In genomic region chr3:7960601-7961000, GRCh38 we compare ENCODE assay signal across 24 cellular contexts.
"Had no signal": no experiment of that assay in that cellular context is flagged by ENCODE, and none has a peak within 500 bp of the region (broad histone marks: within the 10 kb centered on the region; RNA-seq: fewer than 3 reads in every experiment).

No MANE protein-coding gene starts in this region.

- H3K9me3 Mint-ChIP-seq: endodermal cell had no signal

- DNase-seq: colonic mucosa; cortex of kidney; dermis blood vessel endothelial cell; dorsolateral prefrontal cortex; effector CD4-positive, alpha-beta T cell; effector CD8-positive, alpha-beta T cell; effector memory CD4-positive, alpha-beta T cell; effector memory CD8-positive, alpha-beta T cell; endodermal cell; erythroblast; esophagus squamous epithelium; foreskin fibroblast; foreskin keratinocyte; foreskin melanocyte; gastrocnemius medialis; glutamatergic neuron; heart left ventricle; heart right ventricle had no signal

- H3K4me3 ChIP-seq: colonic mucosa, coronary artery, dorsolateral prefrontal cortex, esophagus muscularis mucosa, esophagus squamous epithelium, gastrocnemius medialis, gastroesophageal sphincter, heart left ventricle, heart right ventricle had no signal

- H3K27ac Mint-ChIP-seq: dendritic cell treated with granulocyte-macrophage colony-stimulating factor and Interleukin-4, amounts not matched to agents 40 ng/mL and 50 ng/mL, for 4 days; effector memory CD8-positive, alpha-beta T cell; endodermal cell had no signal

- H3K9me3 ChIP-seq: colonic mucosa, esophagus muscularis mucosa, esophagus squamous epithelium, gastrocnemius medialis, gastroesophageal sphincter, heart right ventricle had no signal

- H3K4me1 ChIP-seq: colonic mucosa, esophagus squamous epithelium, foreskin keratinocyte, gastrocnemius medialis, heart right ventricle had no signal

- H3K36me3 ChIP-seq: colonic mucosa, esophagus muscularis mucosa, esophagus squamous epithelium, gastrocnemius medialis, gastroesophageal sphincter, heart left ventricle, heart right ventricle had no signal

- H3K4me3 Mint-ChIP-seq: dendritic cell treated with granulocyte-macrophage colony-stimulating factor and Interleukin-4, amounts not matched to agents 40 ng/mL and 50 ng/mL, for 4 days; effector memory CD8-positive, alpha-beta T cell; endodermal cell had no signal

- H3K4me1 Mint-ChIP-seq: endodermal cell had no signal

- H3K27ac ChIP-seq: colonic mucosa, coronary artery, dorsolateral prefrontal cortex, epithelial cell of prostate, esophagus muscularis mucosa, esophagus squamous epithelium, foreskin keratinocyte, gastrocnemius medialis, gastroesophageal sphincter, heart left ventricle, heart right ventricle had no signal

- ATAC-seq: effector memory CD8-positive, alpha-beta T cell; esophagus mucosa; foreskin keratinocyte; gastrocnemius medialis; gastroesophageal sphincter; heart left ventricle; heart right ventricle had no signal

- H3K27me3 Mint-ChIP-seq: dendritic cell treated with granulocyte-macrophage colony-stimulating factor and Interleukin-4, amounts not matched to agents 40 ng/mL and 50 ng/mL, for 4 days; effector memory CD8-positive, alpha-beta T cell had no signal

- H3K27me3 ChIP-seq: colonic mucosa, dorsolateral prefrontal cortex, esophagus muscularis mucosa, esophagus squamous epithelium, gastrocnemius medialis, gastroesophageal sphincter, heart left ventricle, heart right ventricle had no signal
